1 cellular context compared by ENCODE assay signal in the genomic region with DNA sequence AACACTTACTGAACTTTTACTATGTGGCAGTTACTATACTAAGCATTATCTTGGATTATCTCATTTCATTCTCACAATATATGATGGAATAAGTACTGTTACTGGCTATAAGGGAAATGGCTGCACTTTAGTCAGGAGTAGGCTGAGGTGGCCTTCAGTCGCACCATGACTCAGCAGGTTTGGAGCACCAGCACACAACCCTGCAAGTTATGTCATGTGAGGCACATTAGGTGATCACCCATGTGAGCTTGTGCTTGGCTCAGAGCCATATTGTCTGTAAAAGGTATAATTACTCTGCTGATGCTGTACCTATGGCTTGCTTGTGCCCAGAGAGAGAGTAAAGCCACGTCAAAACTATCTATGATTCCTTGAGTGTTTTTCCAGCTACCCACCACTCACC.
TF ChIP-seq lines count a peak whose summit lies in the region.

No MANE protein-coding gene starts in this region.

TF ChIP-seq in HEK293, 187 proteins besides CTCF, POLR2A, EP300 and RAD21 (continued from another document):
- TF ChIP-seq, protein P1, sequence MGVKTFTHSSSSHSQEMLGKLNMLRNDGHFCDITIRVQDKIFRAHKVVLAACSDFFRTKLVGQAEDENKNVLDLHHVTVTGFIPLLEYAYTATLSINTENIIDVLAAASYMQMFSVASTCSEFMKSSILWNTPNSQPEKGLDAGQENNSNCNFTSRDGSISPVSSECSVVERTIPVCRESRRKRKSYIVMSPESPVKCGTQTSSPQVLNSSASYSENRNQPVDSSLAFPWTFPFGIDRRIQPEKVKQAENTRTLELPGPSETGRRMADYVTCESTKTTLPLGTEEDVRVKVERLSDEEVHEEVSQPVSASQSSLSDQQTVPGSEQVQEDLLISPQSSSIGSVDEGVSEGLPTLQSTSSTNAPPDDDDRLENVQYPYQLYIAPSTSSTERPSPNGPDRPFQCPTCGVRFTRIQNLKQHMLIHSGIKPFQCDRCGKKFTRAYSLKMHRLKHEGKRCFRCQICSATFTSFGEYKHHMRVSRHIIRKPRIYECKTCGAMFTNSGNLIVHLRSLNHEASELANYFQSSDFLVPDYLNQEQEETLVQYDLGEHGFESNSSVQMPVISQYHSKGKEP (tag by site-specific recombination; IDR thresholded peaks at IDR 0.05): 0 out of 2 replicates have a peak, but pooled peaks have one; percentile 18
- TF ChIP-seq ZNF837 (tag by site-specific recombination; IDR thresholded peaks at IDR 0.05) (no peak), ZBTB7A (tag by site-specific recombination; IDR thresholded peaks at IDR 0.05; ENCODE audit: low read depth) (no peak), ZNF174 (tag by site-specific recombination; IDR thresholded peaks at IDR 0.05) (no peak), ZBTB17 (tag by site-specific recombination; IDR thresholded peaks at IDR 0.05) (0 out of 2 replicates have a peak, but pooled peaks have one; percentile 32), ZNF211 (tag by site-specific recombination; IDR thresholded peaks at IDR 0.05; ENCODE audit: low read depth) (no peak), ZBTB8A (tag by site-specific recombination; IDR thresholded peaks at IDR 0.05) (peak; percentile 58), FEZF1 (tag by site-specific recombination; IDR thresholded peaks at IDR 0.05) (0 out of 2 replicates have a peak, but pooled peaks have one; percentile 7), ZSCAN30 (tag by site-specific recombination; IDR thresholded peaks at IDR 0.05) (0 out of 2 replicates have a peak, but pooled peaks have one; percentile 19), HOXD13 (CRISPR knock-in tag; IDR thresholded peaks at IDR 0.05; ENCODE audit: borderline replicate concordance) (no peak), ZNF660 (tag by site-specific recombination; IDR thresholded peaks at IDR 0.05) (peak; percentile 51; the same call in 1 of the 2 replicates)
- TF ChIP-seq, protein P2, sequence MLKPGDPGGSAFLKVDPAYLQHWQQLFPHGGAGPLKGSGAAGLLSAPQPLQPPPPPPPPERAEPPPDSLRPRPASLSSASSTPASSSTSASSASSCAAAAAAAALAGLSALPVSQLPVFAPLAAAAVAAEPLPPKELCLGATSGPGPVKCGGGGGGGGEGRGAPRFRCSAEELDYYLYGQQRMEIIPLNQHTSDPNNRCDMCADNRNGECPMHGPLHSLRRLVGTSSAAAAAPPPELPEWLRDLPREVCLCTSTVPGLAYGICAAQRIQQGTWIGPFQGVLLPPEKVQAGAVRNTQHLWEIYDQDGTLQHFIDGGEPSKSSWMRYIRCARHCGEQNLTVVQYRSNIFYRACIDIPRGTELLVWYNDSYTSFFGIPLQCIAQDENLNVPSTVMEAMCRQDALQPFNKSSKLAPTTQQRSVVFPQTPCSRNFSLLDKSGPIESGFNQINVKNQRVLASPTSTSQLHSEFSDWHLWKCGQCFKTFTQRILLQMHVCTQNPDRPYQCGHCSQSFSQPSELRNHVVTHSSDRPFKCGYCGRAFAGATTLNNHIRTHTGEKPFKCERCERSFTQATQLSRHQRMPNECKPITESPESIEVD (tag by site-specific recombination; IDR thresholded peaks at IDR 0.05): no peak
